Comparison of ENCODE assay signal across 10 cellular contexts in the genomic region with DNA sequence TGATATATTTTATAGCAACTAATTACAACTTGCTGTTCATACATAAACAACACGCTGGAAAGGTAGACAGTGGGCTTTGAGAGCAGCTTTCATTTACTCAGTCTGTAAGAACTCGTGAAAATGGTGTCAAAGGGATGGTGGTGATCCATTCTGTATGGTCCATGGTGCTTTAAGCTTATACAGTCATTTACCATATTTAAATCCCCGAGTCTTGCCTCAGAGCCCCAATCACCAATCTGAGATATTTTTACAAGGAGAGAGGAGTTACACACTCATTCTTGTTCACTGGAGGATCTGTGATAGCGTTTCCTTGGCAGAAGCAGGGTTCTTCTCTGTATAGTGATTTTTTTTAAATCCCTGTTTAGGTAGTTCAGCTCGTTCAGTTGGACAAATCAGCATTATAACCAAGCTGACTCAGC.
DNase-seq lines count a peak whose midpoint lies in the region; ATAC-seq, FAIRE-seq and TF ChIP-seq lines count a peak whose summit lies in the region.
"Had no signal": no experiment of that assay in that cellular context is flagged by ENCODE, and none has a peak within 500 bp of the region (broad histone marks: within the 10 kb centered on the region; RNA-seq: fewer than 3 reads in every experiment).

No MANE protein-coding gene starts in this region.

- TF ChIP-seq CTCF in astrocyte (IDR thresholded peaks at IDR 0.05; ENCODE audit: insufficient read depth, low read depth, low read length) = no peak

- H3K36me3 ChIP-seq in astrocyte (ENCODE audit: insufficient read depth, low read length) = no peaks in the 10 kb centered on the region
- no peaks in the 10 kb centered on the region for H3K36me3 ChIP-seq in skeletal muscle satellite cell (ENCODE audit: insufficient read depth, low read length)

- no peaks in the 10 kb centered on the region for H3K27me3 Mint-ChIP-seq in astrocyte (ENCODE audit: low read depth, unreplicated experiment)

- H3K9ac ChIP-seq in astrocyte (ENCODE audit: low read length) (peak overlapping the region; percentile 56), skeletal muscle satellite cell (ENCODE audit: low read depth, low read length) (peak overlapping the region; percentile 63)

- H3K4me2 ChIP-seq in astrocyte (ENCODE audit: low read length) (peak overlapping the region; percentile 80), skeletal muscle satellite cell (ENCODE audit: low read length) (peak overlapping the region; percentile 77)

- H2AFZ ChIP-seq in astrocyte (ENCODE audit: low read depth, low read length) = peak overlapping the region; percentile 28

- peaks cover 94% of the 10 kb centered on the region for H3K79me2 ChIP-seq in astrocyte (ENCODE audit: insufficient read depth, low read length)

- intact Hi-C loops in left ventricle myocardium superior (cut with micrococcal nuclease) = loop anchor here (5.0 to 10.0 kb wide), 2 partner anchors 33 to 230 kb away; no protein-coding TSS in a partner anchor

- DNase-seq in HT1080 (ENCODE audit: low read depth) (peak; percentile 18), astrocyte (ENCODE audit: low read depth) (peak; percentile 69), left ventricle myocardium superior (no peak), NOMO-1 treated with dmso at 0.1 percent for 144 hours (lab: John Stamatoyannopoulos, UW; ENCODE audit: unreplicated experiment) (no peak), MV-4-11 (lab: John Stamatoyannopoulos, UW) (no peak), ureter (ENCODE audit: low spot score) (no peak)
- DNase-seq: stimulated activated CD4-positive, alpha-beta T cell treated with anti-CD3 and anti-CD28 coated beads, Interleukin-2, amount 100 ng/mL, for 24 hours had no signal

- H3K36me3 Mint-ChIP-seq in astrocyte (ENCODE audit: low read depth, unreplicated experiment) = no peaks in the 10 kb centered on the region

- peak overlapping the region; percentile 51 for H3K4me3 ChIP-seq in astrocyte (ENCODE audit: insufficient read depth, low read depth, low read length)
- peak overlapping the region; percentile 56 for H3K4me3 ChIP-seq in skeletal muscle satellite cell (ENCODE audit: low read length)

- H3K9me3 ChIP-seq in astrocyte (ENCODE audit: insufficient read depth, low read depth, low read length) (no peaks in the 10 kb centered on the region), skeletal muscle satellite cell (replicated peaks; ENCODE audit: low read length) (no peaks in the 10 kb centered on the region)

- no peak overlapping the region for H3K4me3 Mint-ChIP-seq in astrocyte (ENCODE audit: unreplicated experiment)

- ATAC-seq in left ventricle myocardium superior (peak; percentile 43), GM21619 (IDR thresholded peaks at IDR 0.05; ENCODE audit: unreplicated experiment) (no peak)

- H3K27me3 ChIP-seq in astrocyte (ENCODE audit: insufficient read depth, low read length) = no peaks in the 10 kb centered on the region
- no peaks in the 10 kb centered on the region for H3K27me3 ChIP-seq in skeletal muscle satellite cell (ENCODE audit: control insufficient read depth, insufficient read depth, low read length)

- H3K27ac Mint-ChIP-seq in astrocyte (ENCODE audit: unreplicated experiment) = no peak overlapping the region

- H4K20me1 ChIP-seq in astrocyte (ENCODE audit: insufficient read depth, low read length) = peaks cover 6% of the 10 kb centered on the region

- peak overlapping the region; percentile 51 for H3K27ac ChIP-seq in astrocyte (ENCODE audit: low read depth, low read length)

- no peaks in the 10 kb centered on the region for H3K9me3 Mint-ChIP-seq in astrocyte (ENCODE audit: unreplicated experiment)

- FAIRE-seq in astrocyte (lab: Jason Lieb, UNC) = peak; percentile 39
- FAIRE-seq: D721Med had no signal

- H3K4me1 ChIP-seq in astrocyte (ENCODE audit: insufficient read depth, low read length) (peaks cover 25% of the 10 kb centered on the region), skeletal muscle satellite cell (ENCODE audit: control insufficient read depth, insufficient read depth, low read length) (peaks cover 30% of the 10 kb centered on the region)

- H3K4me1 Mint-ChIP-seq in astrocyte (ENCODE audit: low read depth, unreplicated experiment) = no peaks in the 10 kb centered on the region

Comparison
In these comparisons a context has a peak if more than half of its experiments do, and no peak if none do; other contexts are left out.
1. DNase-seq: peak in HT1080 (single experiment) and astrocyte (single experiment); none in left ventricle myocardium superior (single experiment), NOMO-1 treated with dmso at 0.1 percent for 144 hours (single experiment), MV-4-11 (single experiment) and ureter (single experiment).